ENCODE assay signal across 23 cellular contexts in genomic region chr1:156470483-156470882, GRCh38.
"Had no signal": no experiment of that assay in that cellular context is flagged by ENCODE, and none has a peak within 500 bp of the region (broad histone marks: within the 10 kb centered on the region; RNA-seq: fewer than 3 reads in every experiment).

No MANE protein-coding gene starts in this region.

- H3K9me3 ChIP-seq: esophagus muscularis mucosa, spleen, thoracic aorta, upper lobe of right lung had no signal

- DNase-seq: activated CD4-positive, alpha-beta T cell treated with anti-CD3 and anti-CD28 coated beads, Interleukin-2, amount 10 ng/mL, durations not matched to agents 7 days and 5 days; activated CD4-positive, CD25-positive, alpha-beta regulatory T cell treated with anti-CD3 and anti-CD28 coated beads, Interleukin-2, amount 50 U/mL, for 72 hours; activated CD8-positive, alpha-beta memory T cell treated with anti-CD3 and anti-CD28 coated beads, Interleukin-2, amount 10 ng/mL, durations not matched to agents 7 days and 5 days; activated CD8-positive, alpha-beta T cell treated with anti-CD3 and anti-CD28 coated beads for 36 hours; activated gamma-delta T cell; activated naive CD4-positive, alpha-beta T cell treated with anti-CD3 and anti-CD28 coated beads, Interleukin-2, amount 50 U/mL, for 16 hours; activated naive CD8-positive, alpha-beta T cell treated with anti-CD3 and anti-CD28 coated beads, Interleukin-2, amount 50 U/mL, for 24 hours; activated T-cell treated with anti-CD3 and anti-CD28 coated beads for 4 hours; aorta; brain microvascular endothelial cell; caudate nucleus; dorsolateral prefrontal cortex; kidney; midbrain; nephron progenitor cell; spleen; stimulated activated CD4-positive, alpha-beta T cell treated with anti-CD3 and anti-CD28 coated beads, Interleukin-4, amount 100 ng/mL, for 1 hour; stimulated activated naive CD4-positive, alpha-beta T cell; T-cell; upper lobe of right lung; WERI-Rb-1 had no signal

- ATAC-seq: activated CD8-positive, alpha-beta memory T cell treated with anti-CD3 and anti-CD28 coated beads, Interleukin-2, amount 10 ng/mL, durations not matched to agents 7 days and 5 days; activated CD8-positive, alpha-beta T cell treated with anti-CD3 and anti-CD28 coated beads for 36 hours; activated naive CD8-positive, alpha-beta T cell treated with anti-CD3 and anti-CD28 coated beads, Interleukin-2, amount 50 U/mL, for 24 hours; T-cell; upper lobe of right lung had no signal

- H3K27ac ChIP-seq: brain microvascular endothelial cell, spleen, upper lobe of right lung, WERI-Rb-1 had no signal

- H3K27me3 ChIP-seq: brain microvascular endothelial cell, dorsolateral prefrontal cortex, esophagus muscularis mucosa, spleen, upper lobe of right lung had no signal

- H3K4me3 ChIP-seq: dorsolateral prefrontal cortex, esophagus muscularis mucosa, spleen, thoracic aorta, upper lobe of right lung had no signal
